ENCODE assay signal across 11 cellular contexts in the genomic region with DNA sequence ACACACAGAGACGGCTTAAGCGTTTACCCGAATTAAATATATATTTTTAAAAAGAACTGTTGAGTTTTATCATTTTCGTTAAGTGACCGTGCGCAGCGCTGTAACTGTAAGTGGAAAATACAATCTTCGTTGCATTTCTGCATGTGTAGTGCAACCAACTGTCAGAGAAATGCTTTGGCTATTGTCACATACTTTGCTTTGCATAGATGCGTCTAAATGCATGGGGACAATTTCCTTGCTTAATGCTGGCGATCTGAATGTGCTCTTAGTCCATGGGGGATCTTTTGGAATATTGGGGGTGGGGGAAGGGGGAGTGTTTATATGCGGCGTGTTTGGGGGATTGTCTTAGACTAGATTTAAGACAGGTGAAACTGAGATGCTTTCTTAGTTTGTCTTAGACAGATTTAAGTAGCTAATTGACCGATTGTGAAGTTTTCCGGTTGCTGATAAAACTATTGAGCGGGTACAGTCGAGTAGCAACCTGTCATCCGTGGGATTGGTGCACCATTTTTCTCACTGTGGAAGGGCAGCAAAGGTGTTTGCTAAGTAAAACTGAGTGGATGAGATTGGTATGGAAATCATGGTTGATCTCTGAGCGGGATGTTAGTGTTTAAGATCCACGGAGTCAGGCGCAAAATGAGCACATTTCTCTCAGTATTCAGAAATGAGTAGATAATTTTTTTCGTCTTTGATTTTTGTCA. TPM values are rescaled to one million over a fixed set of nuclear protein-coding genes. Genes with fewer than 3 reads are reported as not detected.
DNase-seq lines count a peak whose midpoint lies in the region; ATAC-seq, FAIRE-seq and TF ChIP-seq lines count a peak whose summit lies in the region.
"Had no signal": no experiment of that assay in that cellular context is flagged by ENCODE, and none has a peak within 500 bp of the region (broad histone marks: within the 10 kb centered on the region; RNA-seq: fewer than 3 reads in every experiment).

No MANE protein-coding gene starts in this region.

- in situ Hi-C loops in GM12878 (cut with MboI): no loop called here
- in situ Hi-C loops in GM13977 (cut with MboI; ENCODE audit: low pct_unique_long_range_greater_than_20kb, low sequenced_read_pairs, unreplicated experiment): no loop called here

- intact Hi-C loops in GM12878 (cut with micrococcal nuclease; ENCODE audit: unreplicated experiment) (no loop called here), left colon (cut with DNase I, micrococcal nuclease) (no loop called here)

- SMC1A ChIA-PET in GM12878 (lab: Charles Lee; ENCODE audit: uncharacterized antibody, unreplicated experiment): no interaction called here

- RAD21 ChIA-PET in GM12878 (lab: Charles Lee; ENCODE audit: unreplicated experiment): no interaction called here

- no peak for TF ChIP-seq POLR2A in GM12878 (IDR thresholded peaks at IDR 0.05; ENCODE audit: low read depth, low read length)

- CTCF ChIA-PET in GM12878 (lab: Yijun Ruan, JAX): no interaction called here

- peak overlapping the region; percentile 30; the same call in 1 of the 2 replicates for H3K4me2 ChIP-seq in GM12878 (ENCODE audit: control insufficient read depth, insufficient read depth)

- H2AFZ ChIP-seq in GM12878 (ENCODE audit: control insufficient read depth, low read depth, low read length): no peak overlapping the region

- DNase-seq in DMS53 (lab: John Stamatoyannopoulos, UW) (peak; percentile 12), DMS53 treated with DMSO at 0.1 percent for 48 hours (lab: John Stamatoyannopoulos, UW; ENCODE audit: unreplicated experiment) (no peak), GM12878 (ENCODE audit: low read depth, low spot score) (no peak), left colon (no peak), activated gamma-delta T cell treated with Interleukin-2 at 50 U/mL for 16 hours (no peak), GM13977 (ENCODE audit: low spot score) (no peak)
- DNase-seq: Karpas-422 had no signal

- WGBS in GM12878 (ENCODE audit: insufficient coverage, insufficient replicate concordance, low lambda C conversion rate, missing lambda C conversion rate): 21% methylated on average over 21 of the region's 21 CpGs

- no peak overlapping the region for H3K27ac ChIP-seq in GM12878 (ENCODE audit: control insufficient read depth, insufficient read depth)
- H3K27ac ChIP-seq in subcutaneous abdominal adipose tissue (ENCODE audit: low read depth, low read length): no peak overlapping the region
- H3K27ac ChIP-seq: 22Rv1 had no signal

- H3K4me3 ChIP-seq in GM12878 (no peak overlapping the region), subcutaneous abdominal adipose tissue (ENCODE audit: low read depth in 1 of 5, low read length in 5 of 5) (peak overlapping the region; percentile 49 to 73 (median 60))

- no peaks in the 10 kb centered on the region for H3K9me3 ChIP-seq in GM12878 (replicated peaks; ENCODE audit: control insufficient read depth, insufficient read depth, low read length)
- H3K9me3 ChIP-seq in subcutaneous abdominal adipose tissue (ENCODE audit: control insufficient read depth in 5 of 5, low read length in 5 of 5): no peaks in the 10 kb centered on the region

- H3K27me3 ChIP-seq in GM12878 (replicated peaks in 1 of 2; ENCODE audit: control insufficient read depth in 2 of 2, insufficient read depth in 2 of 2, low read length in 1 of 2) (peaks cover 11 to 20% of the 10 kb centered on the region in 2 experiments), subcutaneous abdominal adipose tissue (ENCODE audit: control insufficient read depth in 5 of 5, insufficient read depth in 4 of 5, low read length in 5 of 5) (peaks cover 9 to 33% (median 21%) of the 10 kb centered on the region in 5 donors)

- POLR2A ChIA-PET in GM12878 (lab: Charles Lee): no interaction called here

- TF ChIP-seq EP300 in GM12878 (IDR thresholded peaks at IDR 0.05; ENCODE audit: borderline replicate concordance in 1 of 2, control insufficient read depth in 1 of 2, low read depth in 2 of 2, low read length in 2 of 2): no peak

- no peaks in the 10 kb centered on the region for H4K20me1 ChIP-seq in GM12878 (ENCODE audit: control insufficient read depth, insufficient read depth)

- H3K79me2 ChIP-seq in GM12878 (ENCODE audit: control insufficient read depth, insufficient read depth, low read length): no peaks in the 10 kb centered on the region

- H3K36me3 ChIP-seq in GM12878 (ENCODE audit: control insufficient read depth in 2 of 2, insufficient read depth in 2 of 2, low read length in 1 of 2): no peaks in the 10 kb centered on the region
- H3K36me3 ChIP-seq in subcutaneous abdominal adipose tissue (ENCODE audit: control insufficient read depth in 5 of 5, insufficient read depth in 5 of 5, low read length in 5 of 5): no peaks in the 10 kb centered on the region

- BruUV-seq in GM12878 (replicated peaks; lab: Mats Ljungman, UMichigan): no TSS peak

- no peak for TF ChIP-seq CTCF in GM12878 (IDR thresholded peaks at IDR 0.05 in 2 of 3, conservative IDR thresholded peaks at IDR 0.05 in 1 of 3; ENCODE audit: control insufficient read depth in 2 of 3, extremely low read depth in 1 of 3, insufficient read depth in 1 of 3, low read depth in 3 of 3, low read length in 3 of 3)
- TF ChIP-seq CTCF in GM13977 (IDR thresholded peaks at IDR 0.05; ENCODE audit: extremely low read depth, insufficient read depth, missing control alignments): no peak

- no peak for TF ChIP-seq RAD21 in GM12878 (IDR thresholded peaks at IDR 0.05; ENCODE audit: insufficient read depth, low read depth, low read length)

- H3K4me1 ChIP-seq in GM12878 (ENCODE audit: control insufficient read depth, insufficient read depth, low read length) (no peaks in the 10 kb centered on the region), subcutaneous abdominal adipose tissue (ENCODE audit: control insufficient read depth in 5 of 5, insufficient read depth in 5 of 5, low read length in 5 of 5) (peaks cover 0 to 36% (median 33%) of the 10 kb centered on the region in 5 donors)

- ATAC-seq in GM12878 (no peak), left colon (peak; percentile 4), HG03378 (IDR thresholded peaks at IDR 0.05; ENCODE audit: unreplicated experiment) (no peak)
- ATAC-seq: activated CD4-positive, CD25-positive, alpha-beta regulatory T cell treated with anti-CD3 and anti-CD28 coated beads, Interleukin-2, amount 50 U/mL, for 24 hours had no signal

- FAIRE-seq in GM12878 (lab: Jason Lieb, UNC): no peak

- H3K9ac ChIP-seq in GM12878 (ENCODE audit: control insufficient read depth, insufficient read depth, low read length) (no peak overlapping the region), subcutaneous abdominal adipose tissue (ENCODE audit: low read length in 5 of 5) (peak overlapping the region in 1 of 5 donors; percentile 28)

TF ChIP-seq in GM12878, 131 proteins besides CTCF, POLR2A, EP300 and RAD21 (continues in another document):
- TF ChIP-seq BACH1 (IDR thresholded peaks at IDR 0.05; ENCODE audit: borderline replicate concordance) (no peak), KLF5 (IDR thresholded peaks at IDR 0.05; ENCODE audit: partially characterized antibody) (no peak)

RNA-seq across cellular contexts. Expression of gene VSNL1, which starts 0.5 kb away (rescaled TPM):
- total RNA-seq in GM12878 (2013; cell fraction: nucleolus; rRNA removed): not detected in 2 replicates
- not detected in 2 replicates for total RNA-seq in GM12878 (2014; rRNA removed)
- not detected in 2 replicates for total RNA-seq in GM12878 (2014; rRNA removed; fragmentation: Illumina TruSeq; extraction: Trizol)
- total RNA-seq in GM12878 (2021): 0.21 TPM in 1 of 2 replicates, not detected in the other
- polyA plus RNA-seq in GM12878 (2011; ENCODE audit: low read depth): not detected
- polyA plus RNA-seq in GM12878 (2011; rRNA removed): not detected in 2 replicates
- polyA plus RNA-seq in GM12878 (2011; cell fraction: cytosol; rRNA removed): not detected in 2 replicates
- not detected in 2 replicates for polyA plus RNA-seq in GM12878 (2011; cell fraction: nucleus; rRNA removed)
- polyA plus RNA-seq in GM12878 (2012): 0.04 TPM in 1 of 2 replicates, not detected in the other
- 0.09 and 0.21 TPM in 2 replicates for polyA plus RNA-seq in GM12878 (2014; fragmentation: Illumina TruSeq; extraction: Trizol)
- polyA plus RNA-seq in GM12878 (2014; fragmentation: Nextera tagmentation; extraction: Ambion mirVana): under 1 TPM; 0.04 to 0.10 TPM
- not detected in 2 replicates for polyA plus RNA-seq in GM12878 (2014; rRNA removed)
- under 1 TPM; 0.15 to 0.30 TPM for polyA plus RNA-seq in GM12878 (2016; fragmentation: Nextera tagmentation; extraction: Ambion mirVana)
- polyA minus RNA-seq in GM12878 (2011; rRNA and poly(A)+ RNA removed): 1.0 TPM in 1 of 2 replicates, not detected in the other
- polyA minus RNA-seq in GM12878 (2011; cell fraction: cytosol; rRNA and poly(A)+ RNA removed): not detected in 2 replicates
- polyA minus RNA-seq in GM12878 (2011; cell fraction: nucleus; rRNA and poly(A)+ RNA removed): not detected in 2 replicates
- total RNA-seq in left colon: 1 to 10 TPM; 3.6 to 5.6 TPM

RNA-seq across cellular contexts. Expression of gene RAD51AP2, which starts 22.7 kb away (rescaled TPM):
- total RNA-seq in GM12878 (2013; cell fraction: nucleolus; rRNA removed): 0.20 TPM in 1 of 2 replicates, not detected in the other
- total RNA-seq in GM12878 (2014; rRNA removed) (under 0.01 and 0.05 TPM in 2 replicates), GM12878 (2014; rRNA removed; fragmentation: Illumina TruSeq; extraction: Trizol) (not detected in 2 replicates), GM12878 (2021) (not detected in 2 replicates), left colon (not detected)
- not detected for polyA plus RNA-seq in GM12878 (2011; ENCODE audit: low read depth)
- polyA plus RNA-seq in GM12878 (2011; rRNA removed) (0.03 TPM in 1 of 2 replicates, not detected in the other), GM12878 (2014; fragmentation: Illumina TruSeq; extraction: Trizol) (not detected in 2 replicates), GM12878 (2014; fragmentation: Nextera tagmentation; extraction: Ambion mirVana) (under 1 TPM in 1 of 2 experiments, not detected in 1; 0.02 TPM), GM12878 (2014; rRNA removed) (not detected in 2 replicates), GM12878 (2016; fragmentation: Nextera tagmentation; extraction: Ambion mirVana) (not detected)
- polyA plus RNA-seq in GM12878 (2011; cell fraction: cytosol; rRNA removed): not detected in 2 replicates
- not detected in 2 replicates for polyA plus RNA-seq in GM12878 (2011; cell fraction: nucleus; rRNA removed)
- not detected in 2 replicates for polyA plus RNA-seq in GM12878 (2012)
- 0.10 TPM in 1 of 2 replicates, not detected in the other for polyA minus RNA-seq in GM12878 (2011; rRNA and poly(A)+ RNA removed)
- not detected in 2 replicates for polyA minus RNA-seq in GM12878 (2011; cell fraction: cytosol; rRNA and poly(A)+ RNA removed)
- polyA minus RNA-seq in GM12878 (2011; cell fraction: nucleus; rRNA and poly(A)+ RNA removed): 0.19 and 0.24 TPM in 2 replicates
